ENCODE assay signal across 30 cellular contexts in the genomic region with DNA sequence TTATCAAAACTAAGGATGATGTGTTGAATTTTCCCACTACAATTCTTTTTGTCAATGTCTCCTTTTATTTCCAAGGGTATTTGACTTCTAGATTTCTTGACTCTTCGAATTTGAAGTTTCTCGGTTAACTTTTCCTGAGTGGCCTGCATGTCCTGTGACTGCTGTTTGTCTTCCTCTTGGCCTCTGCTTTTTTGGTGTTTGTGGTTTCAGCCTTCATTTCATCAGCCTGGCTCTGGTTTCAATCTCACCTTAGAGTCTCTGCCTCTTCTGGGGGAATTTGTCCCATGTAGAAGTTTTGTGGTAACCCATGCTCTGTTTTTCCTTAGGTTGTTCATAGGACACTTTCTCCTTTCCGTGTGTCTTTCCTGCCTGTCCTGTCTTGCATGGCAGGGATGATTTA.
"Had no signal": no experiment of that assay in that cellular context is flagged by ENCODE, and none has a peak within 500 bp of the region (broad histone marks: within the 10 kb centered on the region; RNA-seq: fewer than 3 reads in every experiment).

No MANE protein-coding gene starts in this region.

- FAIRE-seq: endometrium, endothelial cell of umbilical vein had no signal

- H3K4me1 ChIP-seq: ascending aorta, colonic mucosa had no signal

- ATAC-seq: activated CD4-positive, alpha-beta T cell treated with anti-CD3 and anti-CD28 coated beads for 36 hours; activated CD8-positive, alpha-beta T cell treated with anti-CD3 and anti-CD28 coated beads for 36 hours; activated T-cell treated with anti-CD3 and anti-CD28 coated beads, Interleukin-2, amount 50 U/mL, for 4 hours; activated T-helper 17 cell treated with anti-CD3 and anti-CD28 coated beads, Interleukin-2, amount 50 U/mL, for 72 hours; gastroesophageal sphincter had no signal

- H3K36me3 ChIP-seq: ascending aorta, breast epithelium, cardiac muscle cell, colonic mucosa, esophagus squamous epithelium, gastroesophageal sphincter had no signal

- H3K4me3 Mint-ChIP-seq: activated CD4-positive, alpha-beta T cell treated with anti-CD3 and anti-CD28 coated beads for 36 hours; activated CD8-positive, alpha-beta T cell treated with anti-CD3 and anti-CD28 coated beads for 36 hours; activated naive CD8-positive, alpha-beta T cell; activated T-cell treated with anti-CD3 and anti-CD28 coated beads, Interleukin-2, amount 50 U/mL, for 4 hours; activated T-helper 17 cell treated with anti-CD3 and anti-CD28 coated beads, Interleukin-2, amount 50 U/mL, for 72 hours had no signal

- H3K9me3 Mint-ChIP-seq: activated CD8-positive, alpha-beta T cell treated with anti-CD3 and anti-CD28 coated beads for 36 hours; activated T-helper 17 cell treated with anti-CD3 and anti-CD28 coated beads, Interleukin-2, amount 50 U/mL, for 72 hours had no signal

- H3K4me3 ChIP-seq: ascending aorta, breast epithelium, cardiac muscle cell, colonic mucosa, esophagus squamous epithelium, gastroesophageal sphincter had no signal

- H3K9me3 ChIP-seq: ascending aorta, breast epithelium, colonic mucosa, esophagus squamous epithelium had no signal

- H3K27me3 Mint-ChIP-seq: activated naive CD8-positive, alpha-beta T cell had no signal

- DNase-seq: activated CD4-positive, alpha-beta T cell treated with anti-CD3 and anti-CD28 coated beads for 36 hours; activated CD4-positive, alpha-beta T cell treated with anti-CD3 and anti-CD28 coated beads, Interleukin-2, amount 50 U/mL, for 1 hour; activated CD4-positive, alpha-beta T cell treated with anti-CD3 and anti-CD28 coated beads, Interleukin-2, amount 50 U/mL, for 48 hours; activated CD4-positive, CD25-positive, alpha-beta regulatory T cell; activated CD4-positive, CD25-positive, alpha-beta regulatory T cell treated with anti-CD3 and anti-CD28 coated beads, Interleukin-2, amount 50 U/mL, for 72 hours; activated CD8-positive, alpha-beta memory T cell treated with anti-CD3 and anti-CD28 coated beads for 24 hours; activated CD8-positive, alpha-beta T cell treated with anti-CD3 and anti-CD28 coated beads for 36 hours; activated effector memory CD4-positive, alpha-beta T cell treated with Interleukin-2 at 50 U/mL for 16 hours; activated gamma-delta T cell treated with Interleukin-2 at 50 U/mL for 16 hours; activated naive CD4-positive, alpha-beta T cell treated with anti-CD3 and anti-CD28 coated beads, Interleukin-2, amount 50 U/mL, for 16 hours; activated naive CD4-positive, alpha-beta T cell treated with Interleukin-2 at 50 U/mL for 16 hours; activated T-cell treated with anti-CD3 and anti-CD28 coated beads, Interleukin-2, amount 50 U/mL, for 4 hours; central memory CD4-positive, alpha-beta T cell; cerebellar nuclear complex; colonic mucosa; effector CD8-positive, alpha-beta T cell; esophagus squamous epithelium; foreskin melanocyte; head of caudate nucleus; T-helper 2 cell had no signal

- H3K36me3 Mint-ChIP-seq: brain had no signal

- H3K27ac ChIP-seq: ascending aorta, cardiac muscle cell, colonic mucosa, epithelial cell of prostate, esophagus squamous epithelium, gastroesophageal sphincter had no signal

- H3K27ac Mint-ChIP-seq: activated CD4-positive, alpha-beta T cell treated with anti-CD3 and anti-CD28 coated beads for 36 hours; activated CD8-positive, alpha-beta T cell treated with anti-CD3 and anti-CD28 coated beads for 36 hours; activated naive CD8-positive, alpha-beta T cell; activated T-helper 17 cell treated with anti-CD3 and anti-CD28 coated beads, Interleukin-2, amount 50 U/mL, for 72 hours had no signal

- H3K27me3 ChIP-seq: ascending aorta, breast epithelium, colonic mucosa had no signal
